In genomic region chr12:661720-662486, GRCh38 we compare ENCODE assay signal across 2 cellular contexts.
TF ChIP-seq lines count a peak whose summit lies in the region.

No MANE protein-coding gene starts in this region.

TF ChIP-seq in K562, 482 proteins besides CTCF, POLR2A, EP300 and RAD21:
- TF ChIP-seq, protein P1, sequence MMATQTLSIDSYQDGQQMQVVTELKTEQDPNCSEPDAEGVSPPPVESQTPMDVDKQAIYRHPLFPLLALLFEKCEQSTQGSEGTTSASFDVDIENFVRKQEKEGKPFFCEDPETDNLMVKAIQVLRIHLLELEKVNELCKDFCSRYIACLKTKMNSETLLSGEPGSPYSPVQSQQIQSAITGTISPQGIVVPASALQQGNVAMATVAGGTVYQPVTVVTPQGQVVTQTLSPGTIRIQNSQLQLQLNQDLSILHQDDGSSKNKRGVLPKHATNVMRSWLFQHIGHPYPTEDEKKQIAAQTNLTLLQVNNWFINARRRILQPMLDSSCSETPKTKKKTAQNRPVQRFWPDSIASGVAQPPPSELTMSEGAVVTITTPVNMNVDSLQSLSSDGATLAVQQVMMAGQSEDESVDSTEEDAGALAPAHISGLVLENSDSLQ (IDR thresholded peaks at IDR 0.05): peak; percentile 36
- TF ChIP-seq SRF (CRISPR knock-in tag; IDR thresholded peaks at IDR 0.05) (no peak), HMG20B (CRISPR knock-in tag; IDR thresholded peaks at IDR 0.05) (no peak)

TF ChIP-seq in HepG2, 621 proteins besides CTCF, POLR2A, EP300 and RAD21:
- TF ChIP-seq ZNF687 (CRISPR knock-in tag; IDR thresholded peaks at IDR 0.05): peak; percentile 42
- TF ChIP-seq ZNF678 (CRISPR knock-in tag; IDR thresholded peaks at IDR 0.05): no peak
